ENCODE assay signal across 4 cellular contexts in the genomic region with DNA sequence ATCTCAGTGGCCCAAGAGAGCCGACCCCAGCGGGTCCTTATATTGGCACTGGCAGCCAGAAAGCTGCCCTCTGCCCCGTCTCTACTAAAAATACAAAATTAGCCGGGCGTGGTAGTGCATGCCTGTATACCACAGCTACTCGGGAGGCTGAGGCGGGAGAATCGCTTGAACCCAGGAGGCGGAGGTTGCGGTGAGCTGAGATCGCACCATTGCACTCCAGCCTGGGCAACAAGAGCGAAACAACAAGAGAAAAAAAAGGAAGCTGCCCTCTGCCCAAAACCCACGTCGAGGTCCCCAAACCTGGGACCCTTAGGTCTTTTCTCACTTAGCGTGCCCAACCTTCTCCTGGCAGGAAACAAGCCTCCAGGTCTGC. TPM values are rescaled to one million over a fixed set of nuclear protein-coding genes. Genes with fewer than 3 reads are reported as not detected.
DNase-seq lines count a peak whose midpoint lies in the region; ATAC-seq and TF ChIP-seq lines count a peak whose summit lies in the region.
"Not testable (repeated sequence)": the region's sequence is repeated elsewhere in the genome, so short reads cannot be mapped to it uniquely, and the experiment has no call there.
"Had no signal": no experiment of that assay in that cellular context is flagged by ENCODE, and none has a peak within 500 bp of the region (broad histone marks: within the 10 kb centered on the region; RNA-seq: fewer than 3 reads in every experiment).

No MANE protein-coding gene starts in this region.

- H3K9me3 Mint-ChIP-seq in GM23338: not testable (repeated sequence)

- H3K27me3 Mint-ChIP-seq in GM23338 (ENCODE audit: insufficient read depth, low read depth, poor library complexity): not testable (repeated sequence)

- ATAC-seq in GM23338, right cardiac atrium: not testable (repeated sequence)

- not testable (repeated sequence) for H3K36me3 ChIP-seq in GM23338 (ENCODE audit: insufficient read depth)

- not testable (repeated sequence) for H3F3A ChIP-seq in GM23338 (replicated peaks; ENCODE audit: low read depth)

- not testable (repeated sequence) for DNase-seq in GM23338 (ENCODE audit: low spot score); right cardiac atrium

- not testable (repeated sequence) for H3K36me3 Mint-ChIP-seq in GM23338 (ENCODE audit: low read depth)

- H3K27me3 ChIP-seq in GM23338 (ENCODE audit: insufficient read depth); right cardiac atrium (ENCODE audit: control insufficient read depth, insufficient read depth): not testable (repeated sequence)

- not testable (repeated sequence) for TF ChIP-seq CTCF in GM23338 (conservative IDR thresholded peaks at IDR 0.05; ENCODE audit: low read depth in 2 of 2)

- H3K4me3 ChIP-seq in GM23338 (peak overlapping the region; percentile 89), right cardiac atrium (ENCODE audit: low read length) (peak overlapping the region; percentile 75)

- peak overlapping the region; percentile 97 for H3K4me2 ChIP-seq in GM23338

- H3K9me3 ChIP-seq in right cardiac atrium (ENCODE audit: control insufficient read depth, low read length): not testable (repeated sequence)

- not testable (repeated sequence) for H3K4me1 ChIP-seq in GM23338 (ENCODE audit: insufficient read depth); right cardiac atrium (ENCODE audit: control insufficient read depth, insufficient read depth, low read length)

- peak overlapping the region; percentile 90 for H2AFZ ChIP-seq in GM23338

- not testable (repeated sequence) for H3K27ac Mint-ChIP-seq in GM23338

- H3K9me2 ChIP-seq in GM23338 (ENCODE audit: insufficient read depth): not testable (repeated sequence)

- 51% methylated on average over 15 of the region's 15 CpGs for WGBS in right cardiac atrium

- peak overlapping the region; percentile 90 for H3K4me3 Mint-ChIP-seq in GM23338

- H3K4me1 Mint-ChIP-seq in GM23338: not testable (repeated sequence)

- not testable (repeated sequence) for H4K20me1 ChIP-seq in GM23338 (replicated peaks; ENCODE audit: insufficient read depth)

- not testable (repeated sequence) for H3K27ac ChIP-seq in GM23338 (ENCODE audit: low read depth)
- H3K27ac ChIP-seq in right cardiac atrium (ENCODE audit: low read length): peak overlapping the region; percentile 98

- H3K79me2 ChIP-seq in GM23338 (replicated peaks; ENCODE audit: insufficient read depth): not testable (repeated sequence)

- intact Hi-C loops in right cardiac atrium (cut with DNase I): loop anchor here in 2 of 4 donors (10.0 kb wide), 2 partner anchors 121 to 151 kb away; partner anchors contain the start of gene ZYX (in 1 of the 2)

RNA-seq across cellular contexts. Expression of gene GSTK1, which starts 0.9 kb away (rescaled TPM):
- total RNA-seq in GM23338 (2014; rRNA removed; shearing (Covaris generic)): 26.4 and 27.3 TPM in 2 replicates
- 26.3 and 27.5 TPM in 2 replicates for polyA plus RNA-seq in GM23338 (2016; fragmentation: Nextera tagmentation; extraction: Ambion mirVana)
- 100 to 1,000 TPM; 182 to 249 (median 234) TPM for total RNA-seq in right cardiac atrium
- polyA plus RNA-seq in right cardiac atrium: 280 TPM

RNA-seq across cellular contexts. Expression of gene TMEM139, which starts 20.6 kb away (rescaled TPM):
- 2.3 and 3.6 TPM in 2 replicates for total RNA-seq in GM23338 (2014; rRNA removed; shearing (Covaris generic))
- 1.7 and 3.3 TPM in 2 replicates for polyA plus RNA-seq in GM23338 (2016; fragmentation: Nextera tagmentation; extraction: Ambion mirVana)
- total RNA-seq in right cardiac atrium: 1 to 10 TPM; 3.6 to 5.9 (median 4.5) TPM
- polyA plus RNA-seq in right cardiac atrium: 10.9 TPM
- total RNA-seq: Daoy had no signal

RNA-seq across cellular contexts. Expression of gene CASP2, which starts 24.0 kb away (rescaled TPM):
- total RNA-seq in GM23338 (2014; rRNA removed; shearing (Covaris generic)): 15.7 and 21.8 TPM in 2 replicates
- 13.7 and 17.7 TPM in 2 replicates for polyA plus RNA-seq in GM23338 (2016; fragmentation: Nextera tagmentation; extraction: Ambion mirVana)
- 10 to 100 TPM in 3 of 4 donors, 1 to 10 TPM in 1; 9.2 to 10.6 (median 10.2) TPM for total RNA-seq in right cardiac atrium
- 4.5 TPM for polyA plus RNA-seq in right cardiac atrium

RNA-seq across cellular contexts. Expression of gene TAS2R40, which starts 42.3 kb away (rescaled TPM):
- total RNA-seq in GM23338 (2014; rRNA removed; shearing (Covaris generic)): not detected in 2 replicates
- polyA plus RNA-seq in GM23338 (2016; fragmentation: Nextera tagmentation; extraction: Ambion mirVana) (not detected in 2 replicates), right cardiac atrium (not detected)
- not detected for total RNA-seq in right cardiac atrium
- total RNA-seq: Daoy, mucosa of gallbladder had no signal

RNA-seq across cellular contexts. Expression of gene CLCN1, which starts 51.7 kb away (rescaled TPM):
- 0.23 and 0.38 TPM in 2 replicates for total RNA-seq in GM23338 (2014; rRNA removed; shearing (Covaris generic))
- 0.43 and 0.48 TPM in 2 replicates for polyA plus RNA-seq in GM23338 (2016; fragmentation: Nextera tagmentation; extraction: Ambion mirVana)
- total RNA-seq in right cardiac atrium: not detected
- polyA plus RNA-seq in right cardiac atrium: not detected
